In the genomic region with DNA sequence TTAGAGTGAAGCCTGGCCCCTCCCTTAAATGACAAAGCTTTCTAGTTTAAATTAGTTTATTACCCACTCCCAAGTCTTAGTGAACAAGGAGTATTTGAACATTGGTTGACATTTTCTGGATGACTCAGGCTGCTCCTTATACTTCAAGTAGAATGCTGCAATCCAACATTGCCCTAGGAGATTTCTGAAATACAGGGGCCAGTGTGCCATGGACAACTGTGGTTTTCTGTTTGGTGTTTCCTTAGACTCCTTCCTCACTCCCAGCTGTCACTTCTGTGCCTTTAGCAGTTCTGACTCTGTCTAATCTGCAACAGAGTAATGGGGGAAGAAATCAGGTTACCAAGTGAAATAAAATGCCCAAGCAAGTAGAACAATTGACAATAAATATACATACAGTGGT, we compare ENCODE assay signal across 22 cellular contexts.
DNase-seq lines count a peak whose midpoint lies in the region; ATAC-seq and FAIRE-seq lines count a peak whose summit lies in the region.
"Had no signal": no experiment of that assay in that cellular context is flagged by ENCODE, and none has a peak within 500 bp of the region (broad histone marks: within the 10 kb centered on the region; RNA-seq: fewer than 3 reads in every experiment).

No MANE protein-coding gene starts in this region.

- peak overlapping the region; percentile 98 for H3K27ac ChIP-seq in SJCRH30
- H3K27ac ChIP-seq in neuronal stem cell (replicated peaks; ENCODE audit: low read length) = no peak overlapping the region
- H3K27ac ChIP-seq in small intestine (ENCODE audit: low read depth in 1 of 2, low read length in 1 of 2) = peak overlapping the region in 1 of 2 donors; percentile 8
- H3K27ac ChIP-seq in mesendoderm (ENCODE audit: low read depth, low read length) = no peak overlapping the region
- H3K27ac ChIP-seq: C4-2B, esophagus muscularis mucosa, thoracic aorta had no signal

- CTCF ChIA-PET in activated CD4-positive, alpha-beta memory T cell treated with anti-CD3 and anti-CD28 coated beads, Interleukin-2, amount 10 ng/mL, durations not matched to agents 7 days and 5 days (lab: Charles Lee) = no interaction called here

- H2BK5ac ChIP-seq in neuronal stem cell (ENCODE audit: low read length) = no peak overlapping the region
- no peak overlapping the region for H2BK5ac ChIP-seq in mesendoderm (ENCODE audit: low read length)

- peak overlapping the region; percentile 56 for H2AFZ ChIP-seq in neuronal stem cell (ENCODE audit: low read length)

- H4K8ac ChIP-seq in neuronal stem cell (ENCODE audit: low read depth, low read length) (no peak overlapping the region), mesendoderm (ENCODE audit: low read depth, low read length) (no peak overlapping the region)

- no peak overlapping the region for H3K27ac Mint-ChIP-seq in activated CD4-positive, alpha-beta memory T cell treated with anti-CD3 and anti-CD28 coated beads, Interleukin-2, amount 10 ng/mL, durations not matched to agents 7 days and 5 days
- H3K27ac Mint-ChIP-seq: activated CD4-positive, alpha-beta T cell treated with anti-CD3 and anti-CD28 coated beads for 36 hours; activated naive CD4-positive, alpha-beta T cell treated with anti-CD3 and anti-CD28 coated beads, Interleukin-2, amount 10 ng/mL, durations not matched to agents 7 days and 5 days; nephron progenitor cell; stimulated activated memory B cell treated with anti-CD40 and anti-IgM and Interleukin-4, amounts not matched to agents 10 μg/mL and 1 μg/mL and 100 μg/mL, for 72 hours had no signal

- no peak overlapping the region for H4K91ac ChIP-seq in neuronal stem cell (ENCODE audit: low read depth, low read length, poor library complexity)

- no peaks in the 10 kb centered on the region for H3K36me3 Mint-ChIP-seq in activated CD4-positive, alpha-beta memory T cell treated with anti-CD3 and anti-CD28 coated beads, Interleukin-2, amount 10 ng/mL, durations not matched to agents 7 days and 5 days (ENCODE audit: low read depth)
- H3K36me3 Mint-ChIP-seq: activated naive CD4-positive, alpha-beta T cell treated with anti-CD3 and anti-CD28 coated beads, Interleukin-2, amount 10 ng/mL, durations not matched to agents 7 days and 5 days; stimulated activated memory B cell treated with anti-CD40 and anti-IgM and Interleukin-4, amounts not matched to agents 10 μg/mL and 1 μg/mL and 100 μg/mL, for 72 hours had no signal

- H3K36me3 ChIP-seq in SJCRH30 = no peaks in the 10 kb centered on the region
- no peaks in the 10 kb centered on the region for H3K36me3 ChIP-seq in neuronal stem cell (replicated peaks in 1 of 2; ENCODE audit: control insufficient read depth in 2 of 2, insufficient read depth in 2 of 2, low read length in 2 of 2)
- no peaks in the 10 kb centered on the region for H3K36me3 ChIP-seq in small intestine (ENCODE audit: control insufficient read depth in 2 of 2, insufficient read depth in 2 of 2, low read length in 2 of 2)
- no peaks in the 10 kb centered on the region for H3K36me3 ChIP-seq in mesendoderm (ENCODE audit: control insufficient read depth, insufficient read depth, low read length)
- H3K36me3 ChIP-seq: esophagus muscularis mucosa, thoracic aorta had no signal

- no peak overlapping the region for H3K56ac ChIP-seq in mesendoderm (ENCODE audit: low read length)

- H3K14ac ChIP-seq in neuronal stem cell (ENCODE audit: low read length) = no peak overlapping the region

- H3K79me2 ChIP-seq in mesendoderm (ENCODE audit: control insufficient read depth, insufficient read depth, low read length) = no peaks in the 10 kb centered on the region

- no peak overlapping the region for H2BK120ac ChIP-seq in neuronal stem cell (ENCODE audit: low read depth, low read length)
- no peak overlapping the region for H2BK120ac ChIP-seq in mesendoderm (ENCODE audit: low read depth, low read length)

- H3K4ac ChIP-seq in neuronal stem cell (ENCODE audit: low read length) = no peak overlapping the region
- no peak overlapping the region for H3K4ac ChIP-seq in mesendoderm (ENCODE audit: low read depth, low read length)

- POLR2A ChIA-PET in activated CD4-positive, alpha-beta memory T cell treated with anti-CD3 and anti-CD28 coated beads, Interleukin-2, amount 10 ng/mL, durations not matched to agents 7 days and 5 days (lab: Charles Lee) = no interaction called here

- DNase-seq in H4 (ENCODE audit: low spot score) (peak; percentile 51), SJCRH30 (peak; percentile 51 to 83), neuronal stem cell (ENCODE audit: low spot score) (no peak), GM19239 (ENCODE audit: insufficient read length, low spot score) (no peak), small intestine (no peak), mesendoderm (no peak)
- no peak for DNase-seq in activated CD4-positive, alpha-beta memory T cell treated with anti-CD3 and anti-CD28 coated beads, Interleukin-2, amount 10 ng/mL, durations not matched to agents 7 days and 5 days
- DNase-seq: activated CD4-positive, alpha-beta T cell treated with anti-CD3 and anti-CD28 coated beads for 36 hours; activated naive CD4-positive, alpha-beta T cell treated with anti-CD3 and anti-CD28 coated beads, Interleukin-2, amount 10 ng/mL, durations not matched to agents 7 days and 5 days; activated T-cell treated with anti-CD3 and anti-CD28 coated beads, Interleukin-2, amount 50 U/mL, for 48 hours; cerebellar nuclear complex; NCI-H1694; NCI-H2171; nephron progenitor cell; posterior cingulate gyrus had no signal

- H3K79me1 ChIP-seq in neuronal stem cell (ENCODE audit: low read depth, low read length) (no peaks in the 10 kb centered on the region), mesendoderm (ENCODE audit: low read length) (no peaks in the 10 kb centered on the region)

- H3K27me3 ChIP-seq in SJCRH30 (no peaks in the 10 kb centered on the region), neuronal stem cell (ENCODE audit: control insufficient read depth in 3 of 3, insufficient read depth in 3 of 3, low read depth in 1 of 3, low read length in 3 of 3) (no peaks in the 10 kb centered on the region), small intestine (ENCODE audit: control insufficient read depth in 2 of 2, insufficient read depth in 2 of 2, low read length in 2 of 2) (no peaks in the 10 kb centered on the region), mesendoderm (ENCODE audit: insufficient read depth, low read length, poor library complexity) (no peaks in the 10 kb centered on the region)
- H3K27me3 ChIP-seq: esophagus muscularis mucosa had no signal

- no peaks in the 10 kb centered on the region for H3K9me3 Mint-ChIP-seq in activated CD4-positive, alpha-beta memory T cell treated with anti-CD3 and anti-CD28 coated beads, Interleukin-2, amount 10 ng/mL, durations not matched to agents 7 days and 5 days
- H3K9me3 Mint-ChIP-seq: activated naive CD4-positive, alpha-beta T cell treated with anti-CD3 and anti-CD28 coated beads, Interleukin-2, amount 10 ng/mL, durations not matched to agents 7 days and 5 days; nephron progenitor cell; stimulated activated memory B cell treated with anti-CD40 and anti-IgM and Interleukin-4, amounts not matched to agents 10 μg/mL and 1 μg/mL and 100 μg/mL, for 72 hours had no signal

- ATAC-seq in esophagus mucosa = peak; percentile 55
- ATAC-seq: activated CD4-positive, alpha-beta T cell treated with anti-CD3 and anti-CD28 coated beads for 36 hours; stimulated activated memory B cell treated with anti-CD40 and anti-IgM and Interleukin-4, amounts not matched to agents 10 μg/mL and 1 μg/mL and 100 μg/mL, for 72 hours had no signal

- H3K4me3 Mint-ChIP-seq in activated CD4-positive, alpha-beta memory T cell treated with anti-CD3 and anti-CD28 coated beads, Interleukin-2, amount 10 ng/mL, durations not matched to agents 7 days and 5 days = no peak overlapping the region
- H3K4me3 Mint-ChIP-seq: activated CD4-positive, alpha-beta T cell treated with anti-CD3 and anti-CD28 coated beads for 36 hours; activated naive CD4-positive, alpha-beta T cell treated with anti-CD3 and anti-CD28 coated beads, Interleukin-2, amount 10 ng/mL, durations not matched to agents 7 days and 5 days; nephron progenitor cell; stimulated activated memory B cell treated with anti-CD40 and anti-IgM and Interleukin-4, amounts not matched to agents 10 μg/mL and 1 μg/mL and 100 μg/mL, for 72 hours had no signal

- H3K4me1 ChIP-seq in SJCRH30 (peaks cover 28% of the 10 kb centered on the region), neuronal stem cell (ENCODE audit: control insufficient read depth in 2 of 2, insufficient read depth in 1 of 2, low read depth in 1 of 2, low read length in 2 of 2) (peaks cover 0 to 9% of the 10 kb centered on the region in 2 donors), small intestine (ENCODE audit: control insufficient read depth in 2 of 2, insufficient read depth in 1 of 2, low read depth in 1 of 2, low read length in 1 of 2) (no peaks in the 10 kb centered on the region), mesendoderm (ENCODE audit: control insufficient read depth, low read depth, low read length) (peaks cover 6% of the 10 kb centered on the region)
- H3K4me1 ChIP-seq: esophagus muscularis mucosa had no signal

- no peaks in the 10 kb centered on the region for H3K4me1 Mint-ChIP-seq in activated CD4-positive, alpha-beta memory T cell treated with anti-CD3 and anti-CD28 coated beads, Interleukin-2, amount 10 ng/mL, durations not matched to agents 7 days and 5 days
- H3K4me1 Mint-ChIP-seq: activated CD4-positive, alpha-beta T cell treated with anti-CD3 and anti-CD28 coated beads for 36 hours; activated naive CD4-positive, alpha-beta T cell treated with anti-CD3 and anti-CD28 coated beads, Interleukin-2, amount 10 ng/mL, durations not matched to agents 7 days and 5 days; nephron progenitor cell; stimulated activated memory B cell treated with anti-CD40 and anti-IgM and Interleukin-4, amounts not matched to agents 10 μg/mL and 1 μg/mL and 100 μg/mL, for 72 hours had no signal

- H3K9ac ChIP-seq in neuronal stem cell (ENCODE audit: low read depth, low read length, poor library complexity) (no peak overlapping the region), mesendoderm (ENCODE audit: low read length) (no peak overlapping the region)

- FAIRE-seq in GM19239 (lab: Jason Lieb, UNC) = no peak
- FAIRE-seq in small intestine (lab: Jason Lieb, UNC) = no peak
- FAIRE-seq: GM18507 had no signal

- H3K4me2 ChIP-seq in neuronal stem cell (ENCODE audit: insufficient read depth, low read length, poor library complexity, severe bottlenecking) (no peak overlapping the region), mesendoderm (ENCODE audit: low read length) (no peak overlapping the region)

- no peak overlapping the region for H3K4me3 ChIP-seq in SJCRH30
- no peak overlapping the region for H3K4me3 ChIP-seq in neuronal stem cell (ENCODE audit: low read length in 2 of 2)
- no peak overlapping the region for H3K4me3 ChIP-seq in small intestine (ENCODE audit: low read depth in 1 of 2, low read length in 2 of 2)
- H3K4me3 ChIP-seq in mesendoderm (ENCODE audit: low read length) = no peak overlapping the region
- H3K4me3 ChIP-seq: esophagus muscularis mucosa, skin epidermis, thoracic aorta had no signal

- H3K23ac ChIP-seq in neuronal stem cell (ENCODE audit: low read depth, low read length, poor library complexity) (no peak overlapping the region), mesendoderm (ENCODE audit: low read length) (no peak overlapping the region)

- H2AK5ac ChIP-seq in neuronal stem cell (ENCODE audit: low read depth, low read length) = no peak overlapping the region
- no peak overlapping the region for H2AK5ac ChIP-seq in mesendoderm (ENCODE audit: low read length)

- H3K9me3 ChIP-seq in SJCRH30 (replicated peaks) (no peaks in the 10 kb centered on the region), neuronal stem cell (replicated peaks in 1 of 2; ENCODE audit: control insufficient read depth in 2 of 2, insufficient read depth in 1 of 2, low read depth in 1 of 2, low read length in 2 of 2) (peaks cover 0 to 4% of the 10 kb centered on the region in 2 donors), small intestine (ENCODE audit: control insufficient read depth, low read depth) (no peaks in the 10 kb centered on the region)
- H3K9me3 ChIP-seq: thoracic aorta had no signal

- H4K5ac ChIP-seq in mesendoderm (ENCODE audit: low read length) = no peak overlapping the region

- no peak overlapping the region for H3K18ac ChIP-seq in neuronal stem cell (ENCODE audit: low read length)
- no peak overlapping the region for H3K18ac ChIP-seq in mesendoderm (ENCODE audit: low read length)

- H2BK15ac ChIP-seq in neuronal stem cell (ENCODE audit: low read length) (no peak overlapping the region), mesendoderm (replicated peaks; ENCODE audit: low read depth) (no peak overlapping the region)

- H2BK12ac ChIP-seq in neuronal stem cell (ENCODE audit: low read length) = no peak overlapping the region

- H3K27me3 Mint-ChIP-seq in activated CD4-positive, alpha-beta memory T cell treated with anti-CD3 and anti-CD28 coated beads, Interleukin-2, amount 10 ng/mL, durations not matched to agents 7 days and 5 days = no peaks in the 10 kb centered on the region

Comparison
In these comparisons a context has a peak if more than half of its experiments do, and no peak if none do; other contexts are left out.
1. DNase-seq: peak in H4 (single experiment) and SJCRH30 (2 of 2); none in neuronal stem cell (single experiment), GM19239 (single experiment), small intestine (single experiment), mesendoderm (single experiment) and activated CD4-positive, alpha-beta memory T cell treated with anti-CD3 and anti-CD28 coated beads, Interleukin-2, amount 10 ng/mL, durations not matched to agents 7 days and 5 days (single experiment).